17 cellular contexts compared by ENCODE assay signal in genomic region chr12:79643821-79644220, GRCh38.
"Had no signal": no experiment of that assay in that cellular context is flagged by ENCODE, and none has a peak within 500 bp of the region (broad histone marks: within the 10 kb centered on the region; RNA-seq: fewer than 3 reads in every experiment).

No MANE protein-coding gene starts in this region.

- H3K27ac Mint-ChIP-seq: activated CD8-positive, alpha-beta memory T cell treated with anti-CD3 and anti-CD28 coated beads, Interleukin-2, amount 10 ng/mL, durations not matched to agents 7 days and 5 days; activated naive CD4-positive, alpha-beta T cell treated with anti-CD3 and anti-CD28 coated beads, Interleukin-2, amount 50 U/mL, for 72 hours; brain had no signal

- FAIRE-seq: endometrium, TTC549, urothelium cell line had no signal

- H3K36me3 Mint-ChIP-seq: activated CD8-positive, alpha-beta memory T cell treated with anti-CD3 and anti-CD28 coated beads, Interleukin-2, amount 10 ng/mL, durations not matched to agents 7 days and 5 days; activated naive CD4-positive, alpha-beta T cell treated with anti-CD3 and anti-CD28 coated beads, Interleukin-2, amount 50 U/mL, for 72 hours; brain had no signal

- H3K36me3 ChIP-seq: esophagus muscularis mucosa, left ventricle myocardium inferior, ovary, stomach had no signal

- H3K9me3 ChIP-seq: esophagus muscularis mucosa, left ventricle myocardium inferior, ovary, stomach had no signal

- H3K4me3 ChIP-seq: esophagus muscularis mucosa, left ventricle myocardium inferior, ovary, stomach had no signal

- H3K27ac ChIP-seq: esophagus muscularis mucosa, left ventricle myocardium inferior, ovary, stomach had no signal

- ATAC-seq: activated CD8-positive, alpha-beta memory T cell treated with anti-CD3 and anti-CD28 coated beads, Interleukin-2, amount 10 ng/mL, durations not matched to agents 7 days and 5 days; activated naive CD4-positive, alpha-beta T cell treated with anti-CD3 and anti-CD28 coated beads, Interleukin-2, amount 50 U/mL, for 72 hours; activated T-cell treated with anti-CD3 and anti-CD28 coated beads, Interleukin-2, amount 50 U/mL, for 4 hours had no signal

- H3K27me3 ChIP-seq: esophagus muscularis mucosa, ovary, stomach had no signal

- H3K27me3 Mint-ChIP-seq: activated CD8-positive, alpha-beta memory T cell treated with anti-CD3 and anti-CD28 coated beads, Interleukin-2, amount 10 ng/mL, durations not matched to agents 7 days and 5 days had no signal

- DNase-seq: activated CD4-positive, alpha-beta T cell treated with anti-CD3 and anti-CD28 coated beads, Interleukin-2, amount 50 U/mL, for 48 hours; activated CD8-positive, alpha-beta memory T cell treated with anti-CD3 and anti-CD28 coated beads, Interleukin-2, amount 10 ng/mL, durations not matched to agents 7 days and 5 days; activated effector memory CD4-positive, alpha-beta T cell treated with anti-CD3 and anti-CD28 coated beads, Interleukin-2, amount 50 U/mL, for 16 hours; activated T-cell treated with anti-CD3 and anti-CD28 coated beads, Interleukin-2, amount 50 U/mL, for 4 hours; amniotic stem cell; glutamatergic neuron; left ventricle myocardium inferior; mesendoderm; ovary; stomach; T-helper 2 cell had no signal

- H3K9me3 Mint-ChIP-seq: activated naive CD4-positive, alpha-beta T cell treated with anti-CD3 and anti-CD28 coated beads, Interleukin-2, amount 50 U/mL, for 72 hours; activated T-cell treated with anti-CD3 and anti-CD28 coated beads, Interleukin-2, amount 50 U/mL, for 4 hours had no signal

- H3K4me3 Mint-ChIP-seq: activated CD8-positive, alpha-beta memory T cell treated with anti-CD3 and anti-CD28 coated beads, Interleukin-2, amount 10 ng/mL, durations not matched to agents 7 days and 5 days; activated T-cell treated with anti-CD3 and anti-CD28 coated beads, Interleukin-2, amount 50 U/mL, for 4 hours; brain had no signal

- H3K4me1 Mint-ChIP-seq: activated CD8-positive, alpha-beta memory T cell treated with anti-CD3 and anti-CD28 coated beads, Interleukin-2, amount 10 ng/mL, durations not matched to agents 7 days and 5 days had no signal
